ENCODE assay signal across 10 cellular contexts in genomic region chr13:43316997-43317396, GRCh38.
DNase-seq lines count a peak whose midpoint lies in the region; ATAC-seq and TF ChIP-seq lines count a peak whose summit lies in the region.
"Had no signal": no experiment of that assay in that cellular context is flagged by ENCODE, and none has a peak within 500 bp of the region (broad histone marks: within the 10 kb centered on the region; RNA-seq: fewer than 3 reads in every experiment).

No MANE protein-coding gene starts in this region.

- intact Hi-C loops in sigmoid colon (cut with DNase I), result no loop called here
- intact Hi-C loops in lower leg skin (cut with DNase I; ENCODE audit: low total_unique reads), result no loop called here

- H3K9ac ChIP-seq in GM23248, result peak overlapping the region; percentile 44

- H3F3A ChIP-seq in GM23248 (ENCODE audit: insufficient read depth), result 0 out of 2 replicates have a peak, but pooled peaks cover 5% of the 10 kb centered on the region

- H2AFZ ChIP-seq in GM23248, result peak overlapping the region; percentile 89

- H3K9me3 ChIP-seq in GM23248 (ENCODE audit: low read depth) (no peaks in the 10 kb centered on the region), sigmoid colon (no peaks in the 10 kb centered on the region)
- H3K9me3 ChIP-seq: tibial nerve had no signal

- in situ Hi-C loops in GM23248 (cut with MboI), result loop anchor here (25.0 kb wide), 1 partner anchor 470 kb away; the partner anchor contains the start of gene ENOX1
- in situ Hi-C loops in G401 (cut with HindIII; ENCODE audit: low sequenced_read_pairs), result no loop called here

- no peak for TF ChIP-seq EP300 in sigmoid colon (IDR thresholded peaks at IDR 0.05)

- TF ChIP-seq POLR2A in sigmoid colon (IDR thresholded peaks at IDR 0.05) (no peak), lower leg skin (IDR thresholded peaks at IDR 0.05) (no peak)

- H3K79me2 ChIP-seq in GM23248 (ENCODE audit: insufficient read depth), result no peaks in the 10 kb centered on the region

- H3K9me2 ChIP-seq in GM23248 (ENCODE audit: insufficient read depth), result no peaks in the 10 kb centered on the region

- H4K20me1 ChIP-seq in GM23248 (ENCODE audit: insufficient read depth), result no peaks in the 10 kb centered on the region

- WGBS in GM23248 (ENCODE audit: low coverage in 1 of 2, low lambda C conversion rate in 2 of 2, missing lambda C conversion rate in 2 of 2), 2 experiments, result 5 to 10% methylated on average over 4 of the region's 4 CpGs
- WGBS in sigmoid colon, 2 donors, result 24 to 42% methylated on average over 4 of the region's 4 CpGs
- 4 to 5% methylated on average over 4 of the region's 4 CpGs for WGBS in lower leg skin, 2 donors

- H3K27ac ChIP-seq in GM23248 (no peak overlapping the region), sigmoid colon (peak overlapping the region in 3 of 4 donors; percentile 21 to 58 (median 54))

- no peaks in the 10 kb centered on the region for H3K36me3 ChIP-seq in GM23248 (ENCODE audit: low read depth)
- peaks cover 0 to 8% (median 0%) of the 10 kb centered on the region in 4 donors for H3K36me3 ChIP-seq in sigmoid colon
- H3K36me3 ChIP-seq: tibial nerve had no signal

- no peak for TF ChIP-seq CTCF in fibroblast of villous mesenchyme (IDR thresholded peaks at IDR 0.05; ENCODE audit: insufficient read depth, low read depth, low read length)
- TF ChIP-seq CTCF in sigmoid colon (IDR thresholded peaks at IDR 0.05), result no peak
- TF ChIP-seq CTCF in lower leg skin (IDR thresholded peaks at IDR 0.05), result no peak

- H3K27me3 ChIP-seq in GM23248 (replicated peaks; ENCODE audit: insufficient read depth), result no peaks in the 10 kb centered on the region
- no peaks in the 10 kb centered on the region for H3K27me3 ChIP-seq in sigmoid colon
- H3K27me3 ChIP-seq: tibial nerve had no signal

- peak overlapping the region; percentile 74 for H3K4me2 ChIP-seq in GM23248 (ENCODE audit: unreplicated experiment)

- H3K4me1 ChIP-seq in GM23248 (ENCODE audit: insufficient read depth) (peaks cover 12% of the 10 kb centered on the region), sigmoid colon (peaks cover 0 to 23% (median 19%) of the 10 kb centered on the region in 4 donors)

- peak overlapping the region; percentile 44 for H3K4me3 ChIP-seq in GM23248
- H3K4me3 ChIP-seq in fibroblast of villous mesenchyme (ENCODE audit: low read depth, low read length), result no peak overlapping the region
- H3K4me3 ChIP-seq in sigmoid colon, result peak overlapping the region in 1 of 4 donors; percentile 18
- no peak overlapping the region for H3K4me3 ChIP-seq in lower leg skin (ENCODE audit: low read depth, poor library complexity, severe bottlenecking)

- no peak for ATAC-seq in GM18511 (IDR thresholded peaks at IDR 0.05; ENCODE audit: unreplicated experiment)

- DNase-seq in GM23248, result peak; percentile 78
- DNase-seq in RPMI7951 (ENCODE audit: low read depth), result peak; percentile 78
- peak; percentile 57 for DNase-seq in fibroblast of villous mesenchyme (ENCODE audit: low read depth)
- peak; percentile 72 for DNase-seq in sigmoid colon
- no peak for DNase-seq in G401 (ENCODE audit: low spot score)
- no peak for DNase-seq in ecto neural progenitor cell (ENCODE audit: low spot score)
- DNase-seq in lower leg skin (ENCODE audit: low spot score in 2 of 2), result no peak
- DNase-seq: NCI-H187 had no signal

Comparison
In these comparisons a context has a peak if more than half of its experiments do, and no peak if none do; other contexts are left out.
1. DNase-seq: peak in GM23248 (single experiment), RPMI7951 (single experiment), fibroblast of villous mesenchyme (single experiment) and sigmoid colon (single experiment); none in G401 (single experiment), ecto neural progenitor cell (single experiment) and lower leg skin (0 of 2).